8 cellular contexts compared by ENCODE assay signal in genomic region chr12:26651566-26652188, GRCh38.
DNase-seq lines count a peak whose midpoint lies in the region; ATAC-seq and TF ChIP-seq lines count a peak whose summit lies in the region.

No MANE protein-coding gene starts in this region.

- H3K27me3 ChIP-seq in Caco-2 (replicated peaks; ENCODE audit: control insufficient read depth, insufficient read depth, low read length) = no peaks in the 10 kb centered on the region
- H3K27me3 ChIP-seq in ovary = no peaks in the 10 kb centered on the region

- TF ChIP-seq CTCF in Caco-2 (IDR thresholded peaks at IDR 0.05; ENCODE audit: insufficient read depth in 1 of 2, low read depth in 1 of 2, low read length in 1 of 2, severe bottlenecking in 1 of 2, unreplicated experiment in 1 of 2) (peak; percentile 88 to 99), HFF-Myc (IDR thresholded peaks at IDR 0.05; ENCODE audit: low read depth, low read length, missing control alignments) (peak; percentile 68), ovary (IDR thresholded peaks at IDR 0.05) (peak; percentile 17 to 73 (median 71))

- intact Hi-C loops in Caco-2 (cut with micrococcal nuclease; ENCODE audit: unreplicated experiment) (loop anchor here (1.0 to 5.0 kb wide), 9 partner anchors 18 to 554 kb away; no protein-coding TSS in a partner anchor), ovary (cut with DNase I) (loop anchor here in 2 of 4 donors (10.0 kb wide), 2 partner anchors 537 to 557 kb away; no protein-coding TSS in a partner anchor)

- no peak for TF ChIP-seq POLR2A in ovary (IDR thresholded peaks at IDR 0.05)

- POLR2A ChIA-PET in Caco-2 (lab: Charles Lee) = no interaction called here

- H3K27me3 Mint-ChIP-seq in Caco-2 (ENCODE audit: insufficient read depth, unreplicated experiment) = no peaks in the 10 kb centered on the region
- no peaks in the 10 kb centered on the region for H3K27me3 Mint-ChIP-seq in activated T-helper 17 cell treated with anti-CD3 and anti-CD28 coated beads, Interleukin-2, amount 50 U/mL, for 72 hours

- no peak overlapping the region for H3K4me3 Mint-ChIP-seq in Caco-2 (ENCODE audit: unreplicated experiment)
- H3K4me3 Mint-ChIP-seq in activated T-helper 17 cell treated with anti-CD3 and anti-CD28 coated beads, Interleukin-2, amount 50 U/mL, for 72 hours = no peak overlapping the region

- peaks cover 11% of the 10 kb centered on the region for H3K36me3 Mint-ChIP-seq in Caco-2 (ENCODE audit: insufficient read depth, unreplicated experiment)
- H3K36me3 Mint-ChIP-seq in activated T-helper 17 cell treated with anti-CD3 and anti-CD28 coated beads, Interleukin-2, amount 50 U/mL, for 72 hours (ENCODE audit: low read depth) = peaks cover 83% of the 10 kb centered on the region

- peaks cover 23% of the 10 kb centered on the region for H3K4me1 ChIP-seq in Caco-2
- H3K4me1 ChIP-seq in ovary (ENCODE audit: insufficient read depth) = peaks cover 2% of the 10 kb centered on the region

- WGBS in ovary, 3 donors = 45 to 47% (median 45%) methylated on average over 7 of the region's 7 CpGs

- no peak overlapping the region for H3K27ac Mint-ChIP-seq in Caco-2 (ENCODE audit: unreplicated experiment)
- no peak overlapping the region for H3K27ac Mint-ChIP-seq in activated T-helper 17 cell treated with anti-CD3 and anti-CD28 coated beads, Interleukin-2, amount 50 U/mL, for 72 hours

- H3K27ac ChIP-seq in ovary = no peak overlapping the region

- H3K36me3 ChIP-seq in Caco-2 (ENCODE audit: control insufficient read depth, insufficient read depth, low read length) (peaks cover 1% of the 10 kb centered on the region; the same call in 1 of the 2 replicates), ovary (no peaks in the 10 kb centered on the region)

- no peak for TF ChIP-seq EP300 in ovary (IDR thresholded peaks at IDR 0.05)

- H3K9me3 ChIP-seq in Caco-2 = peaks cover 11% of the 10 kb centered on the region
- H3K9me3 ChIP-seq in ovary = no peaks in the 10 kb centered on the region

- BruUV-seq in Caco-2 (replicated peaks; lab: Mats Ljungman, UMichigan) = no TSS peak

- peak; percentile 65 for ATAC-seq in activated T-helper 17 cell treated with anti-CD3 and anti-CD28 coated beads, Interleukin-2, amount 50 U/mL, for 72 hours (replicated peaks)
- ATAC-seq in HG03039 (IDR thresholded peaks at IDR 0.05; ENCODE audit: unreplicated experiment) = no peak
- ATAC-seq in HG03432 (IDR thresholded peaks at IDR 0.05; ENCODE audit: unreplicated experiment) = no peak

- CTCF ChIA-PET in Caco-2 (lab: Charles Lee) = interaction anchor here (0.6 to 2.0 kb wide), 7 partner anchors 21 to 532 kb away, joined by 3 to 9 read pairs (median 3); no protein-coding TSS in a partner anchor

- peaks cover 10% of the 10 kb centered on the region for H3K9me3 Mint-ChIP-seq in Caco-2 (ENCODE audit: unreplicated experiment)
- H3K9me3 Mint-ChIP-seq in activated T-helper 17 cell treated with anti-CD3 and anti-CD28 coated beads, Interleukin-2, amount 50 U/mL, for 72 hours = no peaks in the 10 kb centered on the region

- peak; percentile 65 to 88 for DNase-seq in Caco-2
- DNase-seq in HFF-Myc (ENCODE audit: extremely low read depth, low read depth) = peak; percentile 52
- peak; percentile 78 for DNase-seq in NCI-H774 (lab: John Stamatoyannopoulos, UW)
- DNase-seq in glomerular visceral epithelial cell (ENCODE audit: extremely low spot score) = peak; percentile 79
- peak in 4 of 5 donors; percentile 18 to 63 (median 38) for DNase-seq in ovary

- no peak overlapping the region for H3K4me3 ChIP-seq in Caco-2 (ENCODE audit: low read depth, low read length)
- H3K4me3 ChIP-seq in HFF-Myc (replicated peaks; ENCODE audit: low read depth, low read length) = no peak overlapping the region
- H3K4me3 ChIP-seq in ovary = no peak overlapping the region

- H3K4me1 Mint-ChIP-seq in Caco-2 (ENCODE audit: low read depth, unreplicated experiment) = peaks cover 32% of the 10 kb centered on the region
- no peaks in the 10 kb centered on the region for H3K4me1 Mint-ChIP-seq in activated T-helper 17 cell treated with anti-CD3 and anti-CD28 coated beads, Interleukin-2, amount 50 U/mL, for 72 hours
